In genomic region chr2:42590176-42590575, GRCh38 we compare ENCODE assay signal across 28 cellular contexts.
"Had no signal": no experiment of that assay in that cellular context is flagged by ENCODE, and none has a peak within 500 bp of the region (broad histone marks: within the 10 kb centered on the region; RNA-seq: fewer than 3 reads in every experiment).

No MANE protein-coding gene starts in this region.

- H3K4me1 ChIP-seq: ascending aorta, body of pancreas, SJSA1 had no signal

- H3K9me3 Mint-ChIP-seq: activated B cell treated with CpG ODN at 0.5 μM for 24 hours; activated CD4-positive, alpha-beta T cell treated with anti-CD3 and anti-CD28 coated beads, Interleukin-2, amount 10 ng/mL, durations not matched to agents 24 days and 14 days; activated naive CD4-positive, alpha-beta T cell treated with anti-CD3 and anti-CD28 coated beads, Interleukin-2, amount 50 U/mL, for 72 hours; activated naive CD8-positive, alpha-beta T cell treated with anti-CD3 and anti-CD28 coated beads, Interleukin-2, amount 50 U/mL, for 24 hours; activated T-cell treated with anti-CD3 and anti-CD28 coated beads, Interleukin-2, amount 50 U/mL, for 24 hours; activated T-helper 1 cell treated with anti-CD3 and anti-CD28 coated beads, Interleukin-12 subunit alpha, Interleukin-12 subunit beta, Interleukin-2, Interleukin-4 antibody, amounts not matched to agents 30 ng/mL and 10 ng/mL and 1 ng/mL, durations not matched to agents 14 hours and 24 hours and 36 hours; T-helper 1 cell treated with Interleukin-12 subunit alpha and Interleukin-12 subunit beta and Interleukin-4 antibody, amounts not matched to agents 30 μg/mL and 1 μg/mL, for 36 hours had no signal

- H3K9me3 ChIP-seq: ascending aorta, body of pancreas, SJSA1 had no signal

- H3K4me3 ChIP-seq: ascending aorta, body of pancreas, K562, SJSA1 had no signal

- H3K27me3 ChIP-seq: ascending aorta, body of pancreas, SJSA1 had no signal

- H3K27me3 Mint-ChIP-seq: activated B cell treated with CpG ODN at 0.5 μM for 24 hours; activated CD4-positive, alpha-beta T cell treated with anti-CD3 and anti-CD28 coated beads, Interleukin-2, amount 10 ng/mL, durations not matched to agents 24 days and 14 days; activated CD8-positive, alpha-beta memory T cell treated with anti-CD3 and anti-CD28 coated beads, Interleukin-2, amount 10 ng/mL, durations not matched to agents 7 days and 5 days; activated naive CD8-positive, alpha-beta T cell treated with anti-CD3 and anti-CD28 coated beads, Interleukin-2, amount 50 U/mL, for 24 hours; activated T-cell treated with anti-CD3 and anti-CD28 coated beads, Interleukin-2, amount 50 U/mL, for 24 hours had no signal

- H3K4me1 Mint-ChIP-seq: activated CD4-positive, alpha-beta T cell treated with anti-CD3 and anti-CD28 coated beads, Interleukin-2, amount 10 ng/mL, durations not matched to agents 24 days and 14 days; activated CD8-positive, alpha-beta memory T cell treated with anti-CD3 and anti-CD28 coated beads, Interleukin-2, amount 10 ng/mL, durations not matched to agents 7 days and 5 days had no signal

- H3K4me3 Mint-ChIP-seq: activated B cell treated with CpG ODN at 0.5 μM for 24 hours; activated CD4-positive, alpha-beta T cell treated with anti-CD3 and anti-CD28 coated beads, Interleukin-2, amount 10 ng/mL, durations not matched to agents 24 days and 14 days; activated CD8-positive, alpha-beta memory T cell treated with anti-CD3 and anti-CD28 coated beads, Interleukin-2, amount 10 ng/mL, durations not matched to agents 7 days and 5 days; activated naive CD8-positive, alpha-beta T cell treated with anti-CD3 and anti-CD28 coated beads, Interleukin-2, amount 50 U/mL, for 24 hours; activated T-cell treated with anti-CD3 and anti-CD28 coated beads, Interleukin-2, amount 50 U/mL, for 24 hours; activated T-helper 1 cell treated with anti-CD3 and anti-CD28 coated beads, Interleukin-12 subunit alpha, Interleukin-12 subunit beta, Interleukin-2, Interleukin-4 antibody, amounts not matched to agents 30 ng/mL and 10 ng/mL and 1 ng/mL, durations not matched to agents 14 hours and 24 hours and 36 hours; T-helper 1 cell treated with Interleukin-12 subunit alpha and Interleukin-12 subunit beta and Interleukin-4 antibody, amounts not matched to agents 30 μg/mL and 1 μg/mL, for 36 hours had no signal

- DNase-seq: activated B cell treated with CpG ODN at 0.5 μM for 24 hours; activated CD4-positive, alpha-beta T cell treated with anti-CD3 and anti-CD28 coated beads for 1 hour; activated CD4-positive, alpha-beta T cell treated with anti-CD3 and anti-CD28 coated beads, Interleukin-2, amount 10 ng/mL, durations not matched to agents 24 days and 14 days; activated CD4-positive, alpha-beta T cell treated with anti-CD3 and anti-CD28 coated beads, Interleukin-2, amount 50 U/mL, for 48 hours; activated CD8-positive, alpha-beta memory T cell treated with anti-CD3 and anti-CD28 coated beads, Interleukin-2, amount 10 ng/mL, durations not matched to agents 7 days and 5 days; activated effector memory CD4-positive, alpha-beta T cell treated with Interleukin-2 at 50 U/mL for 16 hours; activated naive CD4-positive, alpha-beta T cell; activated naive CD8-positive, alpha-beta T cell treated with anti-CD3 and anti-CD28 coated beads, Interleukin-2, amount 50 U/mL, for 24 hours; activated T-cell treated with anti-CD3 and anti-CD28 coated beads, Interleukin-2, amount 50 U/mL, for 24 hours; amniotic stem cell; body of pancreas; central memory CD4-positive, alpha-beta T cell; MV-4-11; NCI-H1092 treated with DMSO at 0.1 percent for 48 hours; NCI-H1417 treated with DMSO at 0.1 percent for 48 hours; NCI-H1694; NCI-H2029; NCI-H345; NCI-H510A treated with DMSO at 0.1 percent for 48 hours; PC-3; SHP77 had no signal

- H3K27ac Mint-ChIP-seq: activated B cell treated with CpG ODN at 0.5 μM for 24 hours; activated CD4-positive, alpha-beta T cell treated with anti-CD3 and anti-CD28 coated beads, Interleukin-2, amount 10 ng/mL, durations not matched to agents 24 days and 14 days; activated CD8-positive, alpha-beta memory T cell treated with anti-CD3 and anti-CD28 coated beads, Interleukin-2, amount 10 ng/mL, durations not matched to agents 7 days and 5 days; activated naive CD4-positive, alpha-beta T cell treated with anti-CD3 and anti-CD28 coated beads, Interleukin-2, amount 50 U/mL, for 72 hours; activated naive CD8-positive, alpha-beta T cell treated with anti-CD3 and anti-CD28 coated beads, Interleukin-2, amount 50 U/mL, for 24 hours; activated T-cell treated with anti-CD3 and anti-CD28 coated beads, Interleukin-2, amount 50 U/mL, for 24 hours; activated T-helper 1 cell treated with anti-CD3 and anti-CD28 coated beads, Interleukin-12 subunit alpha, Interleukin-12 subunit beta, Interleukin-2, Interleukin-4 antibody, amounts not matched to agents 30 ng/mL and 10 ng/mL and 1 ng/mL, durations not matched to agents 14 hours and 24 hours and 36 hours; T-helper 1 cell treated with Interleukin-12 subunit alpha and Interleukin-12 subunit beta and Interleukin-4 antibody, amounts not matched to agents 30 μg/mL and 1 μg/mL, for 36 hours had no signal

- H3K27ac ChIP-seq: ascending aorta, body of pancreas, SJSA1 had no signal

- ATAC-seq: activated CD8-positive, alpha-beta memory T cell treated with anti-CD3 and anti-CD28 coated beads, Interleukin-2, amount 10 ng/mL, durations not matched to agents 7 days and 5 days; activated naive CD4-positive, alpha-beta T cell treated with anti-CD3 and anti-CD28 coated beads, Interleukin-2, amount 50 U/mL, for 72 hours; activated naive CD8-positive, alpha-beta T cell treated with anti-CD3 and anti-CD28 coated beads, Interleukin-2, amount 50 U/mL, for 24 hours; body of pancreas; K562; PC-3; SK-N-SH treated with all-trans-retinoic acid at 6 μM for 48 hours had no signal
